ENCODE assay signal across 26 cellular contexts in the genomic region with DNA sequence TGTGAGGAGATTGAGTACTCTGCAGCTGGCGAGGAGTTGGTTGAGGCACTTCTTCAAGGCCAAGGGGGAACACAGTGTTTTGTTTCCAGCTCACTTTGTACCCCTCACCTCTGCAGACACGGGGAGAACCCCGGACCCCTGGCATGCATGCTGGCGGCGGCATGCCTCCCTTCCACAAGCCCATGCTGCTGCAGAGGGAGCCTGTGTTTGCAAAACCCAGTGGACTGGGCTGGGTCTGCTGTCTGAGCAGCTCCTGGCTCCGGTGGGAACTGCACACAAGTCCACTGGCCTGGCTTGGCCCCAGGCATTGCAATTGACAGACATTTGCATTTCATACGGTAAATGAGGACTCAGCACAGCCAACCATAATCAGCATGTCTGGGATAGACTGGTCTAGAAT.
DNase-seq lines count a peak whose midpoint lies in the region; ATAC-seq, FAIRE-seq and TF ChIP-seq lines count a peak whose summit lies in the region.
"Had no signal": no experiment of that assay in that cellular context is flagged by ENCODE, and none has a peak within 500 bp of the region (broad histone marks: within the 10 kb centered on the region; RNA-seq: fewer than 3 reads in every experiment).

No MANE protein-coding gene starts in this region.

- CTCF ChIA-PET in IMR-90 (lab: Yijun Ruan, JAX) (interaction anchor here (0.5 to 0.6 kb wide), 2 partner anchors 9 to 499 kb away, joined by 3 to 4 read pairs; no protein-coding TSS in a partner anchor), RWPE1 (lab: Yijun Ruan, JAX) (no interaction called here)

- no peak for TF ChIP-seq CTCF in IMR-90 (conservative IDR thresholded peaks at IDR 0.05; ENCODE audit: low read depth, low read length)
- TF ChIP-seq CTCF in RWPE1 (conservative IDR thresholded peaks at IDR 0.05; ENCODE audit: low read depth) = no peak
- no peak for TF ChIP-seq CTCF in kidney (IDR thresholded peaks at IDR 0.05; ENCODE audit: borderline replicate concordance, extremely low read depth, insufficient read depth)

- peak overlapping the region in 1 of 2 experiments; percentile 6; a peak in 1 of 4 replicates for H4K8ac ChIP-seq in IMR-90 (ENCODE audit: low read depth in 2 of 2, low read length in 2 of 2)

- 83% methylated on average over 1 of the region's 7 CpGs; no CpG with 5 or more reads in 1 of the 2 experiments for WGBS in IMR-90 (ENCODE audit: extremely low coverage in 2 of 2, insufficient read length in 1 of 2), 2 experiments

- no peaks in the 10 kb centered on the region for H4K20me1 ChIP-seq in IMR-90 (ENCODE audit: insufficient read depth, low read length)

- no peak overlapping the region for H3K4me2 ChIP-seq in IMR-90 (ENCODE audit: low read depth, low read length)
- H3K4me2 ChIP-seq: BLaER1 had no signal

- H2BK120ac ChIP-seq in IMR-90 (ENCODE audit: low read depth, low read length) = no peak overlapping the region

- peaks cover 12 to 42% of the 10 kb centered on the region in 2 experiments for H3K79me1 ChIP-seq in IMR-90 (ENCODE audit: low read depth in 1 of 2, low read length in 2 of 2)

- H3K4me3 ChIP-seq in IMR-90 (ENCODE audit: insufficient read depth, low read depth, low read length) (no peak overlapping the region), kidney (ENCODE audit: low read length in 2 of 2) (no peak overlapping the region)
- H3K4me3 ChIP-seq: BLaER1, GM12878 had no signal

- no peak overlapping the region for H2AFZ ChIP-seq in IMR-90 (replicated peaks; ENCODE audit: low read length, poor library complexity)

- peaks cover 35% of the 10 kb centered on the region for H3K4me1 ChIP-seq in IMR-90 (ENCODE audit: control insufficient read depth, insufficient read depth, low read length)
- H3K4me1 ChIP-seq in kidney (ENCODE audit: control insufficient read depth in 1 of 2, insufficient read depth in 1 of 2, low read depth in 1 of 2, low read length in 2 of 2) = no peaks in the 10 kb centered on the region
- H3K4me1 ChIP-seq: BE2C, BLaER1 had no signal

- 0 out of 2 replicates have a peak overlapping the region, but pooled peaks have one; percentile 11 for H3K14ac ChIP-seq in IMR-90 (replicated peaks; ENCODE audit: low read depth, low read length)

- H3K9me1 ChIP-seq in IMR-90 (ENCODE audit: insufficient read depth, low read length) = peaks cover 27% of the 10 kb centered on the region

- H2AK5ac ChIP-seq in IMR-90 (ENCODE audit: low read depth, low read length) = no peak overlapping the region; the same call in 1 of the 2 replicates

- no peak for FAIRE-seq in kidney (lab: Jason Lieb, UNC)
- FAIRE-seq: A204.1, GM12878, GM12892 had no signal

- no peaks in the 10 kb centered on the region for H3K27me3 ChIP-seq in IMR-90 (ENCODE audit: control insufficient read depth, insufficient read depth, low read length)
- H3K27me3 ChIP-seq: BE2C, BLaER1 had no signal

- no peak overlapping the region for H3K9ac ChIP-seq in IMR-90 (ENCODE audit: low read depth, low read length)
- no peak overlapping the region for H3K9ac ChIP-seq in kidney (ENCODE audit: low read length in 2 of 2)
- H3K9ac ChIP-seq: BLaER1 had no signal

- ATAC-seq in IMR-90 (ENCODE audit: low read depth) = no peak
- ATAC-seq in HG03571 (IDR thresholded peaks at IDR 0.05; ENCODE audit: unreplicated experiment) = no peak
- no peak for ATAC-seq in GM18873 (IDR thresholded peaks at IDR 0.05; ENCODE audit: low FRiP score, unreplicated experiment)
- ATAC-seq: GM12878 had no signal

- H2BK20ac ChIP-seq in IMR-90 (ENCODE audit: low read depth, low read length) = no peak overlapping the region

- peaks cover 35% of the 10 kb centered on the region for H3K36me3 ChIP-seq in IMR-90 (ENCODE audit: control insufficient read depth, insufficient read depth, low read length)
- peaks cover 22 to 32% of the 10 kb centered on the region in 2 donors for H3K36me3 ChIP-seq in kidney (ENCODE audit: control insufficient read depth in 1 of 2, insufficient read depth in 2 of 2, low read length in 2 of 2)
- H3K36me3 ChIP-seq: BE2C had no signal

- no peak overlapping the region for H4K5ac ChIP-seq in IMR-90 (ENCODE audit: low read depth, low read length)

- no peak overlapping the region; the same call in 1 of the 2 replicates for H4K91ac ChIP-seq in IMR-90 (ENCODE audit: insufficient read depth, low read depth, low read length)

- H3K56ac ChIP-seq in IMR-90 (ENCODE audit: extremely low read depth, insufficient read depth, low read length) = no peak overlapping the region

- no peak for TF ChIP-seq RAD21 in IMR-90 (IDR thresholded peaks at IDR 0.05; ENCODE audit: low read length)

- H2AK9ac ChIP-seq in IMR-90 (replicated peaks; ENCODE audit: low read depth, low read length, poor library complexity) = peak overlapping the region; percentile 15

- no peak overlapping the region for H3K23ac ChIP-seq in IMR-90 (ENCODE audit: low read depth, low read length)

- BruUV-seq in IMR-90 (replicated peaks; lab: Mats Ljungman, UMichigan) = no TSS peak

- H2BK5ac ChIP-seq in IMR-90 (ENCODE audit: low read depth, low read length, poor library complexity, severe bottlenecking) = peak overlapping the region; percentile 17

- H2BK15ac ChIP-seq in IMR-90 (ENCODE audit: low read depth, low read length) = no peak overlapping the region

- peak overlapping the region; percentile 11 for H3K4ac ChIP-seq in IMR-90 (ENCODE audit: low read depth, low read length)

- H3K27ac ChIP-seq in IMR-90 (ENCODE audit: insufficient read depth, low read length) (0 out of 2 replicates have a peak overlapping the region, but pooled peaks have one; percentile 13), RWPE1 (peak overlapping the region; percentile 44), kidney (ENCODE audit: low read depth in 2 of 2, low read length in 2 of 2) (no peak overlapping the region)
- H3K27ac ChIP-seq: BLaER1 had no signal

- H3K9me3 ChIP-seq in IMR-90 (ENCODE audit: control insufficient read depth, insufficient read depth, low read length) (no peaks in the 10 kb centered on the region), kidney (ENCODE audit: control insufficient read depth in 1 of 2, low read length in 2 of 2) (no peaks in the 10 kb centered on the region)
- H3K9me3 ChIP-seq: BE2C, BLaER1 had no signal

- intact Hi-C loops in IMR-90 (cut with micrococcal nuclease) (no loop called here), kidney (cut with DNase I) (no loop called here)

- dilution Hi-C loops in IMR-90 (cut with HindIII; ENCODE audit: low sequenced_read_pairs, unreplicated experiment) = no loop called here

- H3K18ac ChIP-seq in IMR-90 (ENCODE audit: low read depth, low read length) = no peak overlapping the region

- POLR2A ChIA-PET in IMR-90 (lab: Charles Lee; ENCODE audit: unreplicated experiment) (no interaction called here), RWPE1 (lab: Yijun Ruan, JAX; ENCODE audit: low non-redundant PET) (no interaction called here)

- TF ChIP-seq POLR2A in IMR-90 (IDR thresholded peaks at IDR 0.05; ENCODE audit: low read depth, low read length) = no peak

- peak; percentile 21 for DNase-seq in EH (ENCODE audit: low read depth)
- no peak for DNase-seq in IMR-90
- DNase-seq in RWPE1 (ENCODE audit: low spot score) = no peak
- peak; percentile 54 for DNase-seq in kidney
- no peak for DNase-seq in HCEC 1CT
- DNase-seq in DMS79 (lab: John Stamatoyannopoulos, UW) = no peak
- DNase-seq: 8988T; ACHN; BE2C; C1 segment of cervical spinal cord; CD4-positive, alpha-beta memory T cell; CD4-positive, CD25-positive, alpha-beta regulatory T cell; CD8-positive, alpha-beta memory T cell; COR-L47; DMS 273 treated with DMSO at 0.1 percent for 48 hours; DMS153; DMS53; DMS79 treated with DMSO at 0.1 percent for 48 hours; EL; GDM1 had no signal

- in situ Hi-C loops in IMR-90 (cut with MboI; ENCODE audit: low sequenced_read_pairs) = no loop called here

TF ChIP-seq in IMR-90, 13 proteins besides CTCF, POLR2A, EP300 and RAD21:
- no peak for TF ChIP-seq MXI1 (IDR thresholded peaks at IDR 0.05; ENCODE audit: borderline replicate concordance, low read depth, low read length)
- no peak for TF ChIP-seq BHLHE40 (IDR thresholded peaks at IDR 0.05; ENCODE audit: low read depth, low read length)
- no peak for TF ChIP-seq MAFK (IDR thresholded peaks at IDR 0.05; ENCODE audit: low read depth, low read length)
- no peak for TF ChIP-seq MAZ (IDR thresholded peaks at IDR 0.05; ENCODE audit: borderline replicate concordance, low read depth, low read length)
- no peak for TF ChIP-seq SMC3 (IDR thresholded peaks at IDR 0.05; ENCODE audit: low read depth, low read length)
- TF ChIP-seq RCOR1 (IDR thresholded peaks at IDR 0.05; ENCODE audit: insufficient replicate concordance, low read length) = no peak
- no peak for TF ChIP-seq CHD1 (IDR thresholded peaks at IDR 0.05; ENCODE audit: low read depth, low read length)
- no peak for TF ChIP-seq NFE2L2 (IDR thresholded peaks at IDR 0.05; ENCODE audit: low read depth, low read length)
- TF ChIP-seq CEBPB (IDR thresholded peaks at IDR 0.05; ENCODE audit: low read depth, low read length) = no peak
- no peak for TF ChIP-seq RFX5 (IDR thresholded peaks at IDR 0.05; ENCODE audit: low read depth, low read length)
- TF ChIP-seq, protein P1, sequence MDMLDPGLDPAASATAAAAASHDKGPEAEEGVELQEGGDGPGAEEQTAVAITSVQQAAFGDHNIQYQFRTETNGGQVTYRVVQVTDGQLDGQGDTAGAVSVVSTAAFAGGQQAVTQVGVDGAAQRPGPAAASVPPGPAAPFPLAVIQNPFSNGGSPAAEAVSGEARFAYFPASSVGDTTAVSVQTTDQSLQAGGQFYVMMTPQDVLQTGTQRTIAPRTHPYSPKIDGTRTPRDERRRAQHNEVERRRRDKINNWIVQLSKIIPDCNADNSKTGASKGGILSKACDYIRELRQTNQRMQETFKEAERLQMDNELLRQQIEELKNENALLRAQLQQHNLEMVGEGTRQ (IDR thresholded peaks at IDR 0.05; ENCODE audit: low read depth, low read length) = no peak
- no peak for TF ChIP-seq FOS (IDR thresholded peaks at IDR 0.05; ENCODE audit: low read depth, low read length)
TF ChIP-seq in IMR-90: peak in this region for 0.

Comparison
In these comparisons a context has a peak if more than half of its experiments do, and no peak if none do; other contexts are left out.
1. DNase-seq: peak in EH (single experiment) and kidney (single experiment); none in IMR-90 (single experiment), RWPE1 (single experiment), HCEC 1CT (single experiment) and DMS79 (single experiment).
2. H3K27ac ChIP-seq: peak in IMR-90 (single experiment) and RWPE1 (single experiment); none in kidney (0 of 2).